ENCODE assay signal across 12 cellular contexts in the genomic region with DNA sequence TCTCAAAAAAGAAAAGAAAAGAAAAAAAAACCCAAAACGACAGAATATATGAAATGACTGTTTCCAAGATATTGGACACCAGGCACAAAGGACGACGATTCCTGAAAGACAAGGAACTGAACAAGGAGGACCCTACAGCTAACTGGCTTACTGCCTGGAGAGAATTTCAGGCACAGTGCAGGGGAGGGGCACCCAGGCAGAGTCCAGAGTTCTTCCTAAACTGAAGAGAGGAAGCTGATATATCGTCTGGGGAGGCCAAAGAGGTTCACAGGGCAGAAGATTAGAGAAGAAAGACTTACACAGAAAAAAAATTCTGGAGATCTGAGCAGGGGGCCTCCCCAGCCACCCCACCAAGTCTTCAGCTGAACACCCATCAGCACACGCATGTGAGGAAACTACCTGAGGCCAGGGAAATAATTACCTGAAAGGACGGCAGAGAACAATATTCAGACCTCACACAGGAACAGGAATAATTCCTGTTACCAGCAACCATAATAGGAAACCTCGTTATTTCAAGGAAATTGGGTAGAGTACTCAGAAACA. TPM values are rescaled to one million over a fixed set of nuclear protein-coding genes. Genes with fewer than 3 reads are reported as not detected.
DNase-seq lines count a peak whose midpoint lies in the region; ATAC-seq and TF ChIP-seq lines count a peak whose summit lies in the region.
"Had no signal": no experiment of that assay in that cellular context is flagged by ENCODE, and none has a peak within 500 bp of the region (broad histone marks: within the 10 kb centered on the region; RNA-seq: fewer than 3 reads in every experiment).

No MANE protein-coding gene starts in this region.

- ATAC-seq in upper lobe of right lung (peak; percentile 33), GM21619 (IDR thresholded peaks at IDR 0.05; ENCODE audit: unreplicated experiment) (no peak)
- ATAC-seq: T-cell had no signal

- no peak for DNase-seq in activated CD4-positive, alpha-beta memory T cell treated with anti-CD3 and anti-CD28 coated beads, Interleukin-2, amount 10 ng/mL, durations not matched to agents 7 days and 5 days
- DNase-seq in activated CD4-positive, alpha-beta memory T cell treated with anti-CD3 and anti-CD28 coated beads for 36 hours, result no peak
- DNase-seq in brain microvascular endothelial cell (no peak), medulla oblongata (ENCODE audit: extremely low spot score) (peak; percentile 55), upper lobe of right lung (no peak), LoVo (ENCODE audit: low spot score) (no peak), NCI-H82 treated with DMSO at 0.1 percent for 48 hours (lab: John Stamatoyannopoulos, UW; ENCODE audit: unreplicated experiment) (no peak)
- DNase-seq: activated CD8-positive, alpha-beta memory T cell treated with anti-CD3 and anti-CD28 coated beads, Interleukin-2, amount 50 U/mL, for 48 hours; DMS79 treated with DMSO at 0.1 percent for 48 hours; Karpas-422; T-cell had no signal

- TF ChIP-seq CTCF in brain microvascular endothelial cell (IDR thresholded peaks at IDR 0.05; ENCODE audit: low read depth, low read length, missing control alignments) (no peak), upper lobe of right lung (IDR thresholded peaks at IDR 0.05) (no peak)

- peaks cover 12% of the 10 kb centered on the region for H3K27me3 Mint-ChIP-seq in activated CD4-positive, alpha-beta memory T cell treated with anti-CD3 and anti-CD28 coated beads, Interleukin-2, amount 10 ng/mL, durations not matched to agents 7 days and 5 days
- H3K27me3 Mint-ChIP-seq in activated CD4-positive, alpha-beta memory T cell treated with anti-CD3 and anti-CD28 coated beads for 36 hours, result peaks cover 14% of the 10 kb centered on the region

- no peak overlapping the region for H3K4me3 Mint-ChIP-seq in activated CD4-positive, alpha-beta memory T cell treated with anti-CD3 and anti-CD28 coated beads, Interleukin-2, amount 10 ng/mL, durations not matched to agents 7 days and 5 days
- no peak overlapping the region for H3K4me3 Mint-ChIP-seq in activated CD4-positive, alpha-beta memory T cell treated with anti-CD3 and anti-CD28 coated beads for 36 hours
- H3K4me3 Mint-ChIP-seq: T-cell had no signal

- H3K27ac Mint-ChIP-seq in activated CD4-positive, alpha-beta memory T cell treated with anti-CD3 and anti-CD28 coated beads, Interleukin-2, amount 10 ng/mL, durations not matched to agents 7 days and 5 days, result peak overlapping the region; percentile 66
- H3K27ac Mint-ChIP-seq in activated CD4-positive, alpha-beta memory T cell treated with anti-CD3 and anti-CD28 coated beads for 36 hours, result no peak overlapping the region

- peaks cover 48% of the 10 kb centered on the region for H3K4me1 ChIP-seq in upper lobe of right lung

- H3K27ac ChIP-seq in brain microvascular endothelial cell (peak overlapping the region; percentile 10), upper lobe of right lung (peak overlapping the region; percentile 44)

- H3K27me3 ChIP-seq in brain microvascular endothelial cell (replicated peaks) (no peaks in the 10 kb centered on the region), upper lobe of right lung (no peaks in the 10 kb centered on the region)

- peaks cover 12% of the 10 kb centered on the region for H3K36me3 Mint-ChIP-seq in activated CD4-positive, alpha-beta memory T cell treated with anti-CD3 and anti-CD28 coated beads, Interleukin-2, amount 10 ng/mL, durations not matched to agents 7 days and 5 days (ENCODE audit: low read depth)
- H3K36me3 Mint-ChIP-seq in activated CD4-positive, alpha-beta memory T cell treated with anti-CD3 and anti-CD28 coated beads for 36 hours, result no peaks in the 10 kb centered on the region
- H3K36me3 Mint-ChIP-seq: T-cell had no signal

- POLR2A ChIA-PET in activated CD4-positive, alpha-beta memory T cell treated with anti-CD3 and anti-CD28 coated beads, Interleukin-2, amount 10 ng/mL, durations not matched to agents 7 days and 5 days (lab: Charles Lee), result interaction anchor here (1.1 to 1.8 kb wide), 3 partner anchors 12 to 90 kb away, joined by 3 to 8 read pairs (median 5); partner anchors contain the start of gene PSRC1
- POLR2A ChIA-PET in activated CD4-positive, alpha-beta memory T cell treated with anti-CD3 and anti-CD28 coated beads for 36 hours (lab: Charles Lee), result no interaction called here

- H3K36me3 ChIP-seq in brain microvascular endothelial cell (replicated peaks), result no peaks in the 10 kb centered on the region
- no peaks in the 10 kb centered on the region for H3K36me3 ChIP-seq in upper lobe of right lung

- in situ Hi-C loops in brain microvascular endothelial cell (cut with HindIII; ENCODE audit: low pct_ligation_motif_present, low sequenced_read_pairs), result no loop called here

- CTCF ChIA-PET in activated CD4-positive, alpha-beta memory T cell treated with anti-CD3 and anti-CD28 coated beads, Interleukin-2, amount 10 ng/mL, durations not matched to agents 7 days and 5 days (lab: Charles Lee), result interaction anchor here (0.6 to 1.3 kb wide), 4 partner anchors 9 to 109 kb away, joined by 3 to 5 read pairs (median 3); no protein-coding TSS in a partner anchor
- CTCF ChIA-PET in activated CD4-positive, alpha-beta memory T cell treated with anti-CD3 and anti-CD28 coated beads for 36 hours (lab: Charles Lee), result interaction anchor here (1.1 kb wide), 2 partner anchors 26 to 109 kb away, joined by 3 to 4 read pairs; no protein-coding TSS in a partner anchor

- H3K9me3 ChIP-seq in upper lobe of right lung, result no peaks in the 10 kb centered on the region

- peaks cover 3% of the 10 kb centered on the region for H3K9me3 Mint-ChIP-seq in activated CD4-positive, alpha-beta memory T cell treated with anti-CD3 and anti-CD28 coated beads, Interleukin-2, amount 10 ng/mL, durations not matched to agents 7 days and 5 days
- H3K9me3 Mint-ChIP-seq in activated CD4-positive, alpha-beta memory T cell treated with anti-CD3 and anti-CD28 coated beads for 36 hours, result no peaks in the 10 kb centered on the region
- H3K9me3 Mint-ChIP-seq: T-cell had no signal

- intact Hi-C loops in activated CD4-positive, alpha-beta memory T cell treated with anti-CD3 and anti-CD28 coated beads for 36 hours (cut with micrococcal nuclease), result no loop called here
- intact Hi-C loops in upper lobe of right lung (cut with DNase I), result no loop called here

- H3K4me3 ChIP-seq in brain microvascular endothelial cell (ENCODE audit: low read depth, low read length) (no peak overlapping the region), upper lobe of right lung (no peak overlapping the region)

- peaks cover 64% of the 10 kb centered on the region for H3K4me1 Mint-ChIP-seq in activated CD4-positive, alpha-beta memory T cell treated with anti-CD3 and anti-CD28 coated beads, Interleukin-2, amount 10 ng/mL, durations not matched to agents 7 days and 5 days
- peaks cover 20% of the 10 kb centered on the region for H3K4me1 Mint-ChIP-seq in activated CD4-positive, alpha-beta memory T cell treated with anti-CD3 and anti-CD28 coated beads for 36 hours (ENCODE audit: low read depth)

RNA-seq across cellular contexts. Expression of gene SORT1, which starts 24.6 kb away (rescaled TPM):
- 1 to 10 TPM; 3.2 to 4.5 TPM for total RNA-seq in activated CD4-positive, alpha-beta memory T cell treated with anti-CD3 and anti-CD28 coated beads, Interleukin-2, amount 10 ng/mL, durations not matched to agents 7 days and 5 days
- under 1 TPM; 0.31 to 0.51 TPM for total RNA-seq in activated CD4-positive, alpha-beta memory T cell treated with anti-CD3 and anti-CD28 coated beads for 36 hours
- 183 TPM for total RNA-seq in upper lobe of right lung

RNA-seq across cellular contexts. Expression of gene PSMA5, which starts 53.1 kb away (rescaled TPM):
- 100 to 1,000 TPM; 170 to 189 TPM for total RNA-seq in activated CD4-positive, alpha-beta memory T cell treated with anti-CD3 and anti-CD28 coated beads, Interleukin-2, amount 10 ng/mL, durations not matched to agents 7 days and 5 days
- 100 to 1,000 TPM; 217 to 218 TPM for total RNA-seq in activated CD4-positive, alpha-beta memory T cell treated with anti-CD3 and anti-CD28 coated beads for 36 hours
- 67.8 TPM for total RNA-seq in upper lobe of right lung

Comparison
In these comparisons a context has a peak if more than half of its experiments do, and no peak if none do; other contexts are left out.
1. RNA of gene SORT1, which starts 24.6 kb away (total RNA-seq): 183 TPM in upper lobe of right lung (single experiment); 3.2 to 4.5 TPM in activated CD4-positive, alpha-beta memory T cell treated with anti-CD3 and anti-CD28 coated beads, Interleukin-2, amount 10 ng/mL, durations not matched to agents 7 days and 5 days and 0.31 to 0.51 TPM in activated CD4-positive, alpha-beta memory T cell treated with anti-CD3 and anti-CD28 coated beads for 36 hours; every median in the first group is over 10 times any median in the second.